In the genomic region with DNA sequence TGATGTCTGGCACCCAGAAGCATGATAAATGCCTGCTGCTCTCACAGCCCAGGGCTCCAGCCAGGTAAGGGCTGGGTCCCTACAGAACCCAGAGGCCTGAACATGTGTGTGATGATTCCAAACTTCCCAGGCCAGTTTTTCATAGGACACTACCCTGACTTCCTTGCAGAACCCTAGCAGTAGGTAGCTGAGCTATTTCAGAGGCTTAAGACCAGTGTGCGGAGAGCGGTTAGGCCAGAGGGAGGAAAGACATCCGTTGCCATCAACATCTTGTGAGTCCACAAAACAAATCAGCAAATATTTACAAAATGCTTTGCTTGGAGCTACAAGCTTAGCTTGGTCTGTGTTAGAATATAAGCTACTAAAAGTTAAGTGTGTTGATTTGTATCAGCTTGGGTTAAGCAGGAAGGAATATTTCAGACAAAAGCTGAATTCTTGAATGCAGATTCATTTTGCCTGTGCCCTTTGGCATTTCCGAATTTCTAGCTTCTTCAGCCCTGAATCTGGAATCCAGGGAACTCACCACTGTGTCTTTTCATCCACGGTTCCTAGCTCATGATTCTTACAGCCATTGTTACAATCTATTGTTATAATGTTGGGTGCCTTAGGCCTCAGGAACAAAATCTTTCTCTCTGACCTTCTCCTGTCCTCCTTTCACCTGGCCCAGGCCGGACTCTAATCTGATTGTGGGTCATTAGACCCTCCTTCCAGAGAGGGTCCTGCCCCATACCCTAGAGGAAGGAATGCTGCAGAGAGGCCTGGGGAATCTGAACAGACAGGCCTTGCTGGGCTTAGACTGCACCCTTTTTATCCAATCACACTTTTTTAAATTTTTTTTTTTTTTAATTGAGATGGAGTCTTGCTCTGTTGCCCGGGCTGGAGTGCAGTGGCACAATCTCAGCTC, we compare ENCODE assay signal across 18 cellular contexts. TPM values are rescaled to one million over a fixed set of nuclear protein-coding genes. Genes with fewer than 3 reads are reported as not detected.
"Had no signal": no experiment of that assay in that cellular context is flagged by ENCODE, and none has a peak within 500 bp of the region (broad histone marks: within the 10 kb centered on the region; RNA-seq: fewer than 3 reads in every experiment).

No MANE protein-coding gene starts in this region.

- H3K4me1 Mint-ChIP-seq: activated naive CD4-positive, alpha-beta T cell treated with anti-CD3 and anti-CD28 coated beads, Interleukin-2, amount 50 U/mL, for 24 hours; stimulated activated naive CD8-positive, alpha-beta T cell treated with anti-CD3 and anti-CD28 coated beads, Interleukin-15, amount 100 ng/mL, for 72 hours had no signal

- H3K36me3 ChIP-seq: adrenal gland, gastrocnemius medialis, upper lobe of right lung had no signal

- H3K27me3 Mint-ChIP-seq: activated naive CD4-positive, alpha-beta T cell treated with anti-CD3 and anti-CD28 coated beads, Interleukin-2, amount 50 U/mL, for 24 hours; stimulated activated naive CD8-positive, alpha-beta T cell treated with anti-CD3 and anti-CD28 coated beads, Interleukin-15, amount 100 ng/mL, for 72 hours had no signal

- H3K4me3 Mint-ChIP-seq: activated CD8-positive, alpha-beta T cell treated with anti-CD3 and anti-CD28 coated beads, Interleukin-2, amount 10 ng/mL, durations not matched to agents 7 days and 5 days; activated naive CD4-positive, alpha-beta T cell treated with anti-CD3 and anti-CD28 coated beads, Interleukin-2, amount 50 U/mL, for 24 hours; stimulated activated naive CD8-positive, alpha-beta T cell treated with anti-CD3 and anti-CD28 coated beads, Interleukin-15, amount 100 ng/mL, for 72 hours; T-helper 1 cell treated with Interleukin-12 subunit alpha and Interleukin-12 subunit beta and Interleukin-4 antibody, amounts not matched to agents 30 μg/mL and 1 μg/mL, for 36 hours had no signal

- DNase-seq: activated CD4-positive, alpha-beta T cell treated with anti-CD3 and anti-CD28 coated beads for 4 hours; activated CD8-positive, alpha-beta memory T cell treated with anti-CD3 and anti-CD28 coated beads, Interleukin-2, amount 50 U/mL, for 4 hours; activated CD8-positive, alpha-beta T cell treated with anti-CD3 and anti-CD28 coated beads, Interleukin-2, amount 10 ng/mL, durations not matched to agents 7 days and 5 days; activated effector memory CD4-positive, alpha-beta T cell treated with anti-CD3 and anti-CD28 coated beads, Interleukin-2, amount 50 U/mL, for 16 hours; activated T-cell treated with anti-CD3 and anti-CD28 coated beads, Interleukin-2, amount 50 U/mL, for 48 hours; central memory CD4-positive, alpha-beta T cell; effector CD8-positive, alpha-beta T cell; gastrocnemius medialis; heart right ventricle; stimulated activated CD4-positive, alpha-beta T cell treated with anti-CD3 and anti-CD28 coated beads, Interleukin-1b, Interleukin-23, amount 100 ng/mL, for 48 hours; stimulated activated naive CD8-positive, alpha-beta T cell treated with anti-CD3 and anti-CD28 coated beads, Interleukin-15, amount 100 ng/mL, for 72 hours; testis; upper lobe of right lung had no signal

- H3K27ac Mint-ChIP-seq: activated CD8-positive, alpha-beta T cell treated with anti-CD3 and anti-CD28 coated beads, Interleukin-2, amount 10 ng/mL, durations not matched to agents 7 days and 5 days; activated naive CD4-positive, alpha-beta T cell treated with anti-CD3 and anti-CD28 coated beads, Interleukin-2, amount 50 U/mL, for 24 hours; stimulated activated naive CD8-positive, alpha-beta T cell treated with anti-CD3 and anti-CD28 coated beads, Interleukin-15, amount 100 ng/mL, for 72 hours; T-helper 1 cell treated with Interleukin-12 subunit alpha and Interleukin-12 subunit beta and Interleukin-4 antibody, amounts not matched to agents 30 μg/mL and 1 μg/mL, for 36 hours had no signal

- H3K9me3 ChIP-seq: adrenal gland, gastrocnemius medialis, testis, upper lobe of right lung had no signal

- H3K27ac ChIP-seq: gastrocnemius medialis, upper lobe of right lung had no signal

- H3K4me3 ChIP-seq: adrenal gland, gastrocnemius medialis, heart right ventricle, testis, upper lobe of right lung had no signal

- H3K27me3 ChIP-seq: adrenal gland, gastrocnemius medialis, heart right ventricle, testis, upper lobe of right lung had no signal

- H3K9me3 Mint-ChIP-seq: activated naive CD4-positive, alpha-beta T cell treated with anti-CD3 and anti-CD28 coated beads, Interleukin-2, amount 50 U/mL, for 24 hours; T-helper 1 cell treated with Interleukin-12 subunit alpha and Interleukin-12 subunit beta and Interleukin-4 antibody, amounts not matched to agents 30 μg/mL and 1 μg/mL, for 36 hours had no signal

- ATAC-seq: activated CD8-positive, alpha-beta T cell treated with anti-CD3 and anti-CD28 coated beads, Interleukin-2, amount 10 ng/mL, durations not matched to agents 7 days and 5 days; gastrocnemius medialis; heart right ventricle; sciatic nerve; stimulated activated naive CD8-positive, alpha-beta T cell treated with anti-CD3 and anti-CD28 coated beads, Interleukin-15, amount 100 ng/mL, for 72 hours; upper lobe of right lung had no signal

RNA-seq across cellular contexts. Expression of a gene that starts 12.4 kb away (rescaled TPM):
- polyA plus RNA-seq: neural cell had no signal
